In the genomic region with DNA sequence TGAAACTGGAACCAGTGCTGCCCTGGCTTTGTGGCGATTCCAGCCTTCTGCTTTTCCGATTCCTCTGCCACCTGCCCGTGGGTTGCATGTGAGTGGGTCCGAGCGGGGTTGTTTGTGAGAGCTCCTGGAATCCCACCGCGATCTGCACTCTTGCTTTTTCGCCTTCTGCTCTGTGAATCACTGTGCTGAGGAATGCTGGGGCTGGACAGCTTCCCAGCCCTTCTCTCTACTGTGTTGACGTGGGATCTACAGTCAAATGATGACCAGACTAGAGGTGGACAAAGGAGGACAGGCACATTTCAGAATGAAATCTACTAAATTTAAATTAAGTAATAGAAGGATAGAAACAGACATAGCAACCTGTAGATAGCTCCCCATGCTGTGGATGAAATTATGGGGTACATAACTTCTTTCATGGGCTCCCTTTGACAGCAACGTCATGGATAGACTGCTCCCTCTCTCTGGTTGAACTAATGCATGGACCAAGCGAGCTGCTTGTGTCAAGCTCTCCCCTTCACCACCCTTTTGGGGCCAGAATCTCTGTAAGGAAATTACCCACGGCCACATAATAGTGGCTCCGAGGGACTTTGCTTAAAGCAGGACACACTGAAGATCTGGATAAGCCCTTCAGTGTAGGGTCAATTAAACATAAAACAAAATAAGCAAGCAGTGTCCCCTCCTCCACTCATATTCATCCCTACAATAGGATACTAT, we compare ENCODE assay signal across 1 cellular context.
TF ChIP-seq lines count a peak whose summit lies in the region.

No MANE protein-coding gene starts in this region.

TF ChIP-seq in neural cell, 6 proteins besides CTCF, POLR2A, EP300 and RAD21:
- TF ChIP-seq EZH2 (IDR thresholded peaks at IDR 0.05; ENCODE audit: borderline replicate concordance, insufficient read depth, low read length, poor library complexity, severe bottlenecking) = no peak
- no peak for TF ChIP-seq TAF1 (IDR thresholded peaks at IDR 0.05; ENCODE audit: low read depth)
- no peak for TF ChIP-seq SMC3 (conservative IDR thresholded peaks at IDR 0.05; ENCODE audit: poor library complexity)
- no peak for TF ChIP-seq MXI1 (conservative IDR thresholded peaks at IDR 0.05; ENCODE audit: poor library complexity, severe bottlenecking)
- no peak for TF ChIP-seq REST (IDR thresholded peaks at IDR 0.05; ENCODE audit: borderline replicate concordance)
- TF ChIP-seq POLR2AphosphoS5 (IDR thresholded peaks at IDR 0.05) = no peak
TF ChIP-seq in neural cell: peak in this region for 0.
